Comparison of ENCODE assay signal across 8 cellular contexts in genomic region chr3:129184784-129185542, GRCh38. TPM values are rescaled to one million over a fixed set of nuclear protein-coding genes. Genes with fewer than 3 reads are reported as not detected.
A peak's percentile ranks its signal among the peaks of the same experiment; 100 is the strongest.
DNase-seq lines count a peak whose midpoint lies in the region; ATAC-seq, FAIRE-seq and TF ChIP-seq lines count a peak whose summit lies in the region.
"Not testable (repeated sequence)": the region's sequence is repeated elsewhere in the genome, so short reads cannot be mapped to it uniquely, and the experiment has no call there.

No MANE protein-coding gene starts in this region.

- dilution Hi-C loops in endothelial cell of umbilical vein (cut with MboI; ENCODE audit: extremely low pct_ligation_motif_present, low sequenced_read_pairs) = not testable (repeated sequence)

- H3K36me3 ChIP-seq in BLaER1; endothelial cell of umbilical vein (ENCODE audit: control insufficient read depth in 2 of 2, extremely low read depth in 1 of 2, insufficient read depth in 2 of 2, low read length in 2 of 2); kidney epithelial cell (ENCODE audit: control insufficient read depth, insufficient read depth, low read length); neutrophil; suprapubic skin: not testable (repeated sequence)
- H3K36me3 ChIP-seq in HUES6 (ENCODE audit: control insufficient read depth, insufficient read depth, low read length) (peaks cover 16% of the 10 kb centered on the region), SU-DHL-6 (ENCODE audit: low read length) (peaks cover 11% of the 10 kb centered on the region)

- not testable (repeated sequence) for H3K9me2 ChIP-seq in SU-DHL-6 (replicated peaks; ENCODE audit: insufficient read depth, low read length)

- not testable (repeated sequence) for ATAC-seq in activated naive CD8-positive, alpha-beta T cell treated with anti-CD3 and anti-CD28 coated beads, Interleukin-2, amount 10 ng/mL, durations not matched to agents 7 days and 5 days (ENCODE audit: low read depth)

- peak overlapping the region; percentile 34 for H3K27ac Mint-ChIP-seq in activated naive CD8-positive, alpha-beta T cell treated with anti-CD3 and anti-CD28 coated beads, Interleukin-2, amount 10 ng/mL, durations not matched to agents 7 days and 5 days

- not testable (repeated sequence) for H2AFZ ChIP-seq in SU-DHL-6 (ENCODE audit: low read depth, low read length, severe bottlenecking); endothelial cell of umbilical vein (ENCODE audit: low read depth, low read length)

- not testable (repeated sequence) for TF ChIP-seq EP300 in suprapubic skin (IDR thresholded peaks at IDR 0.05)

- H3K4me1 ChIP-seq in BLaER1 = peaks cover 36% of the 10 kb centered on the region
- not testable (repeated sequence) for H3K4me1 ChIP-seq in HUES6 (ENCODE audit: control insufficient read depth, insufficient read depth, low read length)
- H3K4me1 ChIP-seq in endothelial cell of umbilical vein (ENCODE audit: control insufficient read depth, extremely low read depth, insufficient read depth, low read length) = peaks cover 25% of the 10 kb centered on the region
- peaks cover 42 to 52% of the 10 kb centered on the region in 2 experiments for H3K4me1 ChIP-seq in neutrophil (ENCODE audit: control insufficient read depth in 1 of 2, insufficient read depth in 1 of 2, low read depth in 1 of 2, low read length in 1 of 2)
- H3K4me1 ChIP-seq in suprapubic skin = peaks cover 39% of the 10 kb centered on the region

- H3K4me3 Mint-ChIP-seq in activated naive CD8-positive, alpha-beta T cell treated with anti-CD3 and anti-CD28 coated beads, Interleukin-2, amount 10 ng/mL, durations not matched to agents 7 days and 5 days = peak overlapping the region; percentile 92

- POLR2A ChIA-PET in activated naive CD8-positive, alpha-beta T cell treated with anti-CD3 and anti-CD28 coated beads, Interleukin-2, amount 10 ng/mL, durations not matched to agents 7 days and 5 days (lab: Charles Lee) = interaction anchor here (0.9 to 1.6 kb wide), 4 partner anchors 18 to 64 kb away, joined by 3 to 7 read pairs (median 4); partner anchors contain the start of gene COPG1
- POLR2A ChIA-PET in endothelial cell of umbilical vein (lab: Charles Lee) = interaction anchor here (0.6 to 0.7 kb wide), 2 partner anchors 99 to 1594 kb away, joined by 3 read pairs; partner anchors contain the start of gene TPRA1

- H3K27me3 Mint-ChIP-seq in activated naive CD8-positive, alpha-beta T cell treated with anti-CD3 and anti-CD28 coated beads, Interleukin-2, amount 10 ng/mL, durations not matched to agents 7 days and 5 days = not testable (repeated sequence)

- 75% methylated on average over 20 of the region's 20 CpGs for WGBS in suprapubic skin

- H3K27ac ChIP-seq in BLaER1 (peak overlapping the region; percentile 100), SU-DHL-6 (ENCODE audit: low read depth, low read length) (peak overlapping the region; percentile 60; the same call in 1 of the 2 replicates), neutrophil (peak overlapping the region; percentile 98), suprapubic skin (peak overlapping the region; percentile 100)
- H3K27ac ChIP-seq in HUES6 (ENCODE audit: low read depth, low read length); endothelial cell of umbilical vein (ENCODE audit: insufficient read depth, low read depth, low read length): not testable (repeated sequence)

- not testable (repeated sequence) for TF ChIP-seq CTCF in SU-DHL-6 (IDR thresholded peaks at IDR 0.05; ENCODE audit: insufficient read depth, low read length, poor library complexity, severe bottlenecking); endothelial cell of umbilical vein (IDR thresholded peaks at IDR 0.05; ENCODE audit: extremely low read depth in 1 of 2, insufficient read depth in 1 of 2, low read depth in 1 of 2, low read length in 2 of 2); kidney epithelial cell (IDR thresholded peaks at IDR 0.05; ENCODE audit: insufficient read depth, low read length, poor library complexity, severe bottlenecking); neutrophil (IDR thresholded peaks at IDR 0.05); suprapubic skin (IDR thresholded peaks at IDR 0.05)

- not testable (repeated sequence) for H3K9me3 ChIP-seq in BLaER1; HUES6 (ENCODE audit: control insufficient read depth, insufficient read depth, low read depth, low read length); SU-DHL-6 (ENCODE audit: insufficient read depth, low read length); endothelial cell of umbilical vein (replicated peaks; ENCODE audit: control insufficient read depth, insufficient read depth, low read length); neutrophil; suprapubic skin

- H3K79me2 ChIP-seq in SU-DHL-6 (ENCODE audit: insufficient read depth, low read length) (peaks cover 46% of the 10 kb centered on the region), endothelial cell of umbilical vein (ENCODE audit: control insufficient read depth, insufficient read depth, low read length) (peaks cover 43% of the 10 kb centered on the region)

- H3F3A ChIP-seq in SU-DHL-6 (ENCODE audit: insufficient read depth) = not testable (repeated sequence)

- BruUV-seq in endothelial cell of umbilical vein (replicated peaks; lab: Mats Ljungman, UMichigan) = not testable (repeated sequence)

- H3K9ac ChIP-seq in BLaER1 (peak overlapping the region; percentile 100), SU-DHL-6 (ENCODE audit: low read length) (peak overlapping the region; percentile 98), endothelial cell of umbilical vein (replicated peaks; ENCODE audit: extremely low read depth, insufficient read depth, low read length) (peak overlapping the region; percentile 99)
- H3K9ac ChIP-seq in HUES6 (ENCODE audit: low read length) = not testable (repeated sequence)

- intact Hi-C loops in endothelial cell of umbilical vein (cut with micrococcal nuclease) = loop anchor here (5.0 kb wide), 1 partner anchor 132 kb away; a partner anchor contains a TSS

- FAIRE-seq in endothelial cell of umbilical vein (lab: Jason Lieb, UNC) = not testable (repeated sequence)

- H3K27me3 ChIP-seq in BLaER1; HUES6 (ENCODE audit: control insufficient read depth, insufficient read depth, low read length); SU-DHL-6 (ENCODE audit: low read length); endothelial cell of umbilical vein (ENCODE audit: control insufficient read depth in 2 of 2, insufficient read depth in 2 of 2, low read length in 2 of 2); kidney epithelial cell (ENCODE audit: control insufficient read depth, insufficient read depth, low read length); neutrophil; suprapubic skin: not testable (repeated sequence)

- H3K9me1 ChIP-seq in endothelial cell of umbilical vein (replicated peaks; ENCODE audit: control insufficient read depth, extremely low read depth, insufficient read depth, low read length) = not testable (repeated sequence)

- H3K4me3 ChIP-seq in BLaER1 = peak overlapping the region; percentile 90
- H3K4me3 ChIP-seq in HUES6 (ENCODE audit: low read depth, low read length) = peak overlapping the region; percentile 98
- H3K4me3 ChIP-seq in SU-DHL-6 (ENCODE audit: insufficient read depth, low read length, poor library complexity, severe bottlenecking) = peak overlapping the region; percentile 90
- peak overlapping the region in 1 of 3 experiments; percentile 90 for H3K4me3 ChIP-seq in endothelial cell of umbilical vein (replicated peaks in 1 of 3; ENCODE audit: insufficient read depth in 1 of 3, low read depth in 1 of 3, low read length in 3 of 3)
- H3K4me3 ChIP-seq in kidney epithelial cell (ENCODE audit: low read depth, low read length) = peak overlapping the region; percentile 67
- H3K4me3 ChIP-seq in neutrophil (ENCODE audit: low read depth in 1 of 2, low read length in 1 of 2) = peak overlapping the region; percentile 98 to 99
- peak overlapping the region; percentile 95 for H3K4me3 ChIP-seq in suprapubic skin

- not testable (repeated sequence) for DNase-seq in activated naive CD8-positive, alpha-beta T cell treated with anti-CD3 and anti-CD28 coated beads, Interleukin-2, amount 10 ng/mL, durations not matched to agents 7 days and 5 days; endothelial cell of umbilical vein (ENCODE audit: low read depth, low spot score); kidney epithelial cell (ENCODE audit: low read depth); suprapubic skin (ENCODE audit: low spot score in 2 of 2)

- CTCF ChIA-PET in endothelial cell of umbilical vein (lab: Charles Lee) = interaction anchor here (1.4 to 3.8 kb wide), 3 partner anchors 11 to 61 kb away, joined by 3 to 32 read pairs (median 17); no protein-coding TSS in a partner anchor

- TF ChIP-seq POLR2A in endothelial cell of umbilical vein (IDR thresholded peaks at IDR 0.05; ENCODE audit: low read depth, low read length); suprapubic skin (IDR thresholded peaks at IDR 0.05): not testable (repeated sequence)

- H3K4me1 Mint-ChIP-seq in activated naive CD8-positive, alpha-beta T cell treated with anti-CD3 and anti-CD28 coated beads, Interleukin-2, amount 10 ng/mL, durations not matched to agents 7 days and 5 days = peaks cover 28% of the 10 kb centered on the region

- peaks cover 22% of the 10 kb centered on the region for H3K36me3 Mint-ChIP-seq in activated naive CD8-positive, alpha-beta T cell treated with anti-CD3 and anti-CD28 coated beads, Interleukin-2, amount 10 ng/mL, durations not matched to agents 7 days and 5 days

- H3K4me2 ChIP-seq in BLaER1 (peak overlapping the region; percentile 90), SU-DHL-6 (ENCODE audit: low read depth, low read length, poor library complexity, severe bottlenecking) (peak overlapping the region; percentile 96), endothelial cell of umbilical vein (ENCODE audit: insufficient read depth, low read length) (peak overlapping the region; percentile 90)

- H4K20me1 ChIP-seq in BLaER1 = peaks cover 32% of the 10 kb centered on the region
- peaks cover 13% of the 10 kb centered on the region for H4K20me1 ChIP-seq in SU-DHL-6 (ENCODE audit: low read depth, low read length)
- H4K20me1 ChIP-seq in endothelial cell of umbilical vein (replicated peaks; ENCODE audit: control insufficient read depth, extremely low read depth, insufficient read depth, low read length) = not testable (repeated sequence)

- not testable (repeated sequence) for H3K9me3 Mint-ChIP-seq in activated naive CD8-positive, alpha-beta T cell treated with anti-CD3 and anti-CD28 coated beads, Interleukin-2, amount 10 ng/mL, durations not matched to agents 7 days and 5 days

RNA-seq across cellular contexts. Expression of gene CNBP, which starts 1.3 kb away (rescaled TPM):
- total RNA-seq in activated naive CD8-positive, alpha-beta T cell treated with anti-CD3 and anti-CD28 coated beads, Interleukin-2, amount 10 ng/mL, durations not matched to agents 7 days and 5 days = 100 to 1,000 TPM; 309 to 312 TPM
- total RNA-seq in endothelial cell of umbilical vein = 197 and 205 TPM in 2 replicates
- polyA plus RNA-seq in endothelial cell of umbilical vein = 152 and 196 TPM in 2 replicates
- polyA plus RNA-seq in endothelial cell of umbilical vein (2011; cell fraction: cytosol; rRNA removed) = 245 and 261 TPM in 2 replicates
- 110 and 143 TPM in 2 replicates for polyA plus RNA-seq in endothelial cell of umbilical vein (2011; cell fraction: nucleus; rRNA removed)
- polyA plus RNA-seq in endothelial cell of umbilical vein (2012) = 185 and 265 TPM in 2 replicates
- polyA minus RNA-seq in endothelial cell of umbilical vein = 209 and 214 TPM in 2 replicates
- polyA minus RNA-seq in endothelial cell of umbilical vein (2011; cell fraction: cytosol; rRNA and poly(A)+ RNA removed) = 226 TPM
- polyA minus RNA-seq in endothelial cell of umbilical vein (2011; cell fraction: nucleus; rRNA and poly(A)+ RNA removed) = 47.3 and 58.8 TPM in 2 replicates
- 256 and 271 TPM in 2 replicates for total RNA-seq in kidney epithelial cell
- total RNA-seq in suprapubic skin = 100 to 1,000 TPM; 361 to 504 (median 408) TPM

RNA-seq across cellular contexts. Expression of gene ISY1, which starts 24.1 kb away (rescaled TPM):
- total RNA-seq in activated naive CD8-positive, alpha-beta T cell treated with anti-CD3 and anti-CD28 coated beads, Interleukin-2, amount 10 ng/mL, durations not matched to agents 7 days and 5 days = 10 to 100 TPM; 52.1 to 59.0 TPM
- total RNA-seq in endothelial cell of umbilical vein (50.6 and 59.4 TPM in 2 replicates), kidney epithelial cell (21.2 and 27.7 TPM in 2 replicates), suprapubic skin (10 to 100 TPM in 3 of 4 donors, 1 to 10 TPM in 1; 6.3 to 18.2 (median 16.3) TPM)
- 50.7 and 65.1 TPM in 2 replicates for polyA plus RNA-seq in endothelial cell of umbilical vein
- polyA plus RNA-seq in endothelial cell of umbilical vein (2011; cell fraction: cytosol; rRNA removed) = 48.7 and 49.6 TPM in 2 replicates
- polyA plus RNA-seq in endothelial cell of umbilical vein (2011; cell fraction: nucleus; rRNA removed) = 16.5 and 18.1 TPM in 2 replicates
- polyA plus RNA-seq in endothelial cell of umbilical vein (2012) = 31.5 and 48.7 TPM in 2 replicates
- 20.0 and 22.6 TPM in 2 replicates for polyA minus RNA-seq in endothelial cell of umbilical vein
- 25.5 TPM for polyA minus RNA-seq in endothelial cell of umbilical vein (2011; cell fraction: cytosol; rRNA and poly(A)+ RNA removed)
- 7.5 and 12.3 TPM in 2 replicates for polyA minus RNA-seq in endothelial cell of umbilical vein (2011; cell fraction: nucleus; rRNA and poly(A)+ RNA removed)
